14 cellular contexts compared by ENCODE assay signal in the genomic region with DNA sequence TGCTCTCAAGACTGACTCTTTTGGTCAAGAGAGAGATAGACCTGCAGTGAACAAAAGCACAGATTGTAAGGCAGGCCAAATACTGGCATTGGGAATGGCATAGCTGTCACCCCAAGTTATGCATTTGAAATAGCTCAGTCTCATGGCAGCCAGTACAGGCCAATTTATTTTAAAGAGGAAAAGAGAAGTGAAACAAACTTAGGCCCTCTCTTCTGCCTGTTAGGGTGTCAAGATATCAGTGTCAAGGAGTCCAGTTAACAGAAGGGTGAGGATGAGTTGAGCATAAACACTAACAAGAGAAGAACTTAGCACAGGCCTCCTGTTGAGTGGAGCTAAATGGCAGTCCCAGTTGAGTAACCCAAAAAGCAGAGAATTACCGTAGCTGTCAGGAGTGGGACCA.
DNase-seq lines count a peak whose midpoint lies in the region; ATAC-seq and TF ChIP-seq lines count a peak whose summit lies in the region.
"Had no signal": no experiment of that assay in that cellular context is flagged by ENCODE, and none has a peak within 500 bp of the region (broad histone marks: within the 10 kb centered on the region; RNA-seq: fewer than 3 reads in every experiment).

No MANE protein-coding gene starts in this region.

- TF ChIP-seq CTCF in GM13976 (IDR thresholded peaks at IDR 0.05; ENCODE audit: borderline replicate concordance, control extremely low read depth, extremely low read depth, insufficient read depth, missing control alignments) (no peak), Calu3 (IDR thresholded peaks at IDR 0.05; ENCODE audit: unreplicated experiment) (no peak), GM23338 (conservative IDR thresholded peaks at IDR 0.05; ENCODE audit: low read depth in 2 of 2) (no peak)

- BruUV-seq in Calu3 (replicated peaks; lab: Mats Ljungman, UMichigan), result no TSS peak

- no peaks in the 10 kb centered on the region for H3K4me1 Mint-ChIP-seq in activated CD8-positive, alpha-beta memory T cell treated with anti-CD3 and anti-CD28 coated beads, Interleukin-2, amount 10 ng/mL, durations not matched to agents 7 days and 5 days
- H3K4me1 Mint-ChIP-seq in Calu3 (ENCODE audit: low read depth, unreplicated experiment) (peaks cover 9% of the 10 kb centered on the region), GM23338 (peaks cover 25% of the 10 kb centered on the region)
- H3K4me1 Mint-ChIP-seq: naive thymus-derived CD4-positive, alpha-beta T cell had no signal

- in situ Hi-C loops in GM13976 (cut with MboI; ENCODE audit: low sequenced_read_pairs, unreplicated experiment), result no loop called here

- CTCF ChIA-PET in activated CD8-positive, alpha-beta memory T cell treated with anti-CD3 and anti-CD28 coated beads, Interleukin-2, amount 10 ng/mL, durations not matched to agents 7 days and 5 days (lab: Charles Lee), result no interaction called here
- CTCF ChIA-PET in Calu3 (lab: Charles Lee), result interaction anchor here (1.2 kb wide), 1 partner anchor 13 kb away, joined by 3 read pairs; no protein-coding TSS in a partner anchor

- no peaks in the 10 kb centered on the region for H3K9me3 Mint-ChIP-seq in activated CD8-positive, alpha-beta memory T cell treated with anti-CD3 and anti-CD28 coated beads, Interleukin-2, amount 10 ng/mL, durations not matched to agents 7 days and 5 days (ENCODE audit: low read depth)
- H3K9me3 Mint-ChIP-seq in Calu3 (ENCODE audit: low read depth, unreplicated experiment) (no peaks in the 10 kb centered on the region), GM23338 (no peaks in the 10 kb centered on the region)
- H3K9me3 Mint-ChIP-seq: naive thymus-derived CD4-positive, alpha-beta T cell had no signal

- H3K4me1 ChIP-seq in GM23338 (ENCODE audit: insufficient read depth), result peaks cover 24% of the 10 kb centered on the region

- no peaks in the 10 kb centered on the region for H3K36me3 Mint-ChIP-seq in activated CD8-positive, alpha-beta memory T cell treated with anti-CD3 and anti-CD28 coated beads, Interleukin-2, amount 10 ng/mL, durations not matched to agents 7 days and 5 days
- H3K36me3 Mint-ChIP-seq in Calu3 (ENCODE audit: insufficient read depth, unreplicated experiment) (no peaks in the 10 kb centered on the region), GM23338 (ENCODE audit: low read depth) (no peaks in the 10 kb centered on the region)

- H3K36me3 ChIP-seq in GM23338 (ENCODE audit: insufficient read depth), result no peaks in the 10 kb centered on the region

- H4K20me1 ChIP-seq in GM23338 (replicated peaks; ENCODE audit: insufficient read depth), result no peaks in the 10 kb centered on the region; the same call in 1 of the 2 replicates

- no peaks in the 10 kb centered on the region; the same call in 1 of the 2 replicates for H3K9me2 ChIP-seq in GM23338 (ENCODE audit: insufficient read depth)

- intact Hi-C loops in Calu3 (cut with micrococcal nuclease; ENCODE audit: unreplicated experiment), result no loop called here

- no peaks in the 10 kb centered on the region for H3F3A ChIP-seq in GM23338 (replicated peaks; ENCODE audit: low read depth)

- H3K4me3 ChIP-seq in GM23338, result no peak overlapping the region

- no peak overlapping the region for H3K4me3 Mint-ChIP-seq in activated CD8-positive, alpha-beta memory T cell treated with anti-CD3 and anti-CD28 coated beads, Interleukin-2, amount 10 ng/mL, durations not matched to agents 7 days and 5 days
- H3K4me3 Mint-ChIP-seq in Calu3 (ENCODE audit: low read depth, unreplicated experiment) (no peak overlapping the region), GM23338 (no peak overlapping the region)
- H3K4me3 Mint-ChIP-seq: naive thymus-derived CD4-positive, alpha-beta T cell had no signal

- no peak overlapping the region for H3K27ac Mint-ChIP-seq in activated CD8-positive, alpha-beta memory T cell treated with anti-CD3 and anti-CD28 coated beads, Interleukin-2, amount 10 ng/mL, durations not matched to agents 7 days and 5 days
- H3K27ac Mint-ChIP-seq in Calu3 (ENCODE audit: unreplicated experiment) (no peak overlapping the region), GM23338 (no peak overlapping the region)
- H3K27ac Mint-ChIP-seq: naive thymus-derived CD4-positive, alpha-beta T cell had no signal

- H3K4me2 ChIP-seq in GM23338, result no peak overlapping the region

- H3K79me2 ChIP-seq in GM23338 (replicated peaks; ENCODE audit: insufficient read depth), result no peaks in the 10 kb centered on the region

- ATAC-seq in GM19328 (IDR thresholded peaks at IDR 0.05; ENCODE audit: unreplicated experiment), result peak; percentile 82
- peak; percentile 89 for ATAC-seq in HG03095 (IDR thresholded peaks at IDR 0.05; ENCODE audit: unreplicated experiment)
- ATAC-seq in activated CD8-positive, alpha-beta memory T cell treated with anti-CD3 and anti-CD28 coated beads, Interleukin-2, amount 10 ng/mL, durations not matched to agents 7 days and 5 days, result no peak
- no peak for ATAC-seq in GM23338
- ATAC-seq: naive thymus-derived CD4-positive, alpha-beta T cell; right cardiac atrium had no signal

- peak; percentile 39 for DNase-seq in GM13976 (ENCODE audit: low spot score)
- peak; percentile 76 to 82 for DNase-seq in NOMO-1 (lab: John Stamatoyannopoulos, UW; ENCODE audit: unreplicated experiment in 2 of 2)
- no peak for DNase-seq in activated CD8-positive, alpha-beta memory T cell treated with anti-CD3 and anti-CD28 coated beads, Interleukin-2, amount 10 ng/mL, durations not matched to agents 7 days and 5 days
- DNase-seq in Calu3, result no peak
- no peak for DNase-seq in GM23338 (ENCODE audit: low spot score)
- no peak for DNase-seq in nucleus accumbens (lab: John Stamatoyannopoulos, UW)
- DNase-seq: naive thymus-derived CD4-positive, alpha-beta T cell; NK-92 treated with Interleukin-12 subunit alpha and Interleukin-12 subunit beta, amount 100 ng/mL, for 24 hours; right cardiac atrium; stimulated activated CD4-positive, alpha-beta T cell treated with anti-CD3 and anti-CD28 coated beads, Interleukin-2, amount 100 ng/mL, for 24 hours; stimulated activated CD8-positive, alpha-beta memory T cell treated with anti-CD3 and anti-CD28 coated beads, Interleukin-4, amount 100 ng/mL, for 48 hours; trophoblast cell had no signal

- H3K27ac ChIP-seq in GM23338 (ENCODE audit: low read depth), result no peak overlapping the region

- no peaks in the 10 kb centered on the region for H3K27me3 ChIP-seq in GM23338 (ENCODE audit: insufficient read depth)

- no peaks in the 10 kb centered on the region for H3K27me3 Mint-ChIP-seq in activated CD8-positive, alpha-beta memory T cell treated with anti-CD3 and anti-CD28 coated beads, Interleukin-2, amount 10 ng/mL, durations not matched to agents 7 days and 5 days
- H3K27me3 Mint-ChIP-seq in Calu3 (ENCODE audit: unreplicated experiment) (no peaks in the 10 kb centered on the region), GM23338 (ENCODE audit: insufficient read depth, low read depth, poor library complexity) (no peaks in the 10 kb centered on the region)
- H3K27me3 Mint-ChIP-seq: naive thymus-derived CD4-positive, alpha-beta T cell had no signal

- H2AFZ ChIP-seq in GM23338, result no peak overlapping the region

TF ChIP-seq in GM23338, 12 proteins besides CTCF, POLR2A, EP300 and RAD21 (continues in another document):
- TF ChIP-seq ZNF114 (CRISPR knock-in tag; IDR thresholded peaks at IDR 0.05), result no peak
- TF ChIP-seq, protein P1, sequence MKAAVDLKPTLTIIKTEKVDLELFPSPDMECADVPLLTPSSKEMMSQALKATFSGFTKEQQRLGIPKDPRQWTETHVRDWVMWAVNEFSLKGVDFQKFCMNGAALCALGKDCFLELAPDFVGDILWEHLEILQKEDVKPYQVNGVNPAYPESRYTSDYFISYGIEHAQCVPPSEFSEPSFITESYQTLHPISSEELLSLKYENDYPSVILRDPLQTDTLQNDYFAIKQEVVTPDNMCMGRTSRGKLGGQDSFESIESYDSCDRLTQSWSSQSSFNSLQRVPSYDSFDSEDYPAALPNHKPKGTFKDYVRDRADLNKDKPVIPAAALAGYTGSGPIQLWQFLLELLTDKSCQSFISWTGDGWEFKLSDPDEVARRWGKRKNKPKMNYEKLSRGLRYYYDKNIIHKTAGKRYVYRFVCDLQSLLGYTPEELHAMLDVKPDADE (IDR thresholded peaks at IDR 0.05), result no peak

Comparison
In these comparisons a context has a peak if more than half of its experiments do, and no peak if none do; other contexts are left out.
1. DNase-seq: peak in GM13976 (single experiment) and NOMO-1 (2 of 2); none in activated CD8-positive, alpha-beta memory T cell treated with anti-CD3 and anti-CD28 coated beads, Interleukin-2, amount 10 ng/mL, durations not matched to agents 7 days and 5 days (single experiment), Calu3 (single experiment), GM23338 (single experiment) and nucleus accumbens (0 of 56).
2. ATAC-seq: peak in GM19328 (single experiment) and HG03095 (single experiment); none in activated CD8-positive, alpha-beta memory T cell treated with anti-CD3 and anti-CD28 coated beads, Interleukin-2, amount 10 ng/mL, durations not matched to agents 7 days and 5 days (single experiment) and GM23338 (single experiment).